23 cellular contexts compared by ENCODE assay signal in the genomic region with DNA sequence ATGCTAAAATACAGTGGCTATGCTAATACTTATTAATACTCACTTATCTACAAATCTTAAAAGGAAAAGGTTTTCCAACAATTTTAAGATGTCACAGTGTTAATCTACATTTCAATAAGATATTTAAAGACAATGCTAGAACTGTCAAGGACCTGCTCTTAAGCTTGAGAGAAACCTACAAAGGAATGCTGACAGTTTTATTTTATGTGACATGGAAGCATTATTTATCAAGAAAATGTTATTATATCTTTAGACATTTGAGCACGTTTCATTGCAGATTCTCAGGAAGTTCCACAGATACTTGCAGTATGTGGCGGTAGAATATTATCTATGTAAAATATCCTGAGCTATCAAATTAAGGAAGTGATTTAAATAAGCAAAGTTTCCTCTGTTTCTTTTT.
"Had no signal": no experiment of that assay in that cellular context is flagged by ENCODE, and none has a peak within 500 bp of the region (broad histone marks: within the 10 kb centered on the region; RNA-seq: fewer than 3 reads in every experiment).

No MANE protein-coding gene starts in this region.

- H3K27ac ChIP-seq: colonic mucosa, esophagus muscularis mucosa, foreskin keratinocyte, gastroesophageal sphincter, heart right ventricle, left lung, lower lobe of right lung had no signal

- ATAC-seq: effector memory CD8-positive, alpha-beta T cell; foreskin keratinocyte; gastroesophageal sphincter; heart right ventricle; left cardiac atrium; left lung; left ventricle myocardium superior; lower lobe of right lung; naive thymus-derived CD4-positive, alpha-beta T cell had no signal

- H3K36me3 ChIP-seq: colonic mucosa, esophagus muscularis mucosa, gastroesophageal sphincter, heart right ventricle, left lung, lower lobe of right lung had no signal

- H3K4me3 ChIP-seq: colonic mucosa, esophagus muscularis mucosa, gastroesophageal sphincter, heart right ventricle, left lung, lower lobe of right lung had no signal

- H3K27me3 ChIP-seq: colonic mucosa, esophagus muscularis mucosa, foreskin keratinocyte, gastroesophageal sphincter, heart right ventricle, left lung had no signal

- H3K9me3 ChIP-seq: colonic mucosa, esophagus muscularis mucosa, gastroesophageal sphincter, heart right ventricle, left lung, lower lobe of right lung had no signal

- FAIRE-seq: endometrium, frontal cortex, islet of Langerhans, keratinocyte had no signal

- DNase-seq: colonic mucosa; cortex of kidney; effector CD8-positive, alpha-beta T cell; effector memory CD8-positive, alpha-beta T cell; endodermal cell; foreskin keratinocyte; glutamatergic neuron; head of caudate nucleus; heart right ventricle; hippocampal formation; left cardiac atrium; left lung; left ventricle myocardium superior; lower lobe of right lung; mesenchymal stem cell; midbrain; naive thymus-derived CD4-positive, alpha-beta T cell had no signal

- H3K4me1 ChIP-seq: colonic mucosa, esophagus muscularis mucosa, foreskin keratinocyte, gastroesophageal sphincter, heart right ventricle, left lung, lower lobe of right lung had no signal
